Comparison of ENCODE assay signal across 1 cellular context in genomic region chr15:35705030-35705884, GRCh38.
TF ChIP-seq lines count a peak whose summit lies in the region.

No MANE protein-coding gene starts in this region.

TF ChIP-seq in GM23338, 12 proteins besides CTCF, POLR2A, EP300 and RAD21 (continued from another document):
- no peak for TF ChIP-seq ZNF462 (CRISPR knock-in tag; IDR thresholded peaks at IDR 0.05)
- no peak for TF ChIP-seq POLR2AphosphoS5 (IDR thresholded peaks at IDR 0.05; ENCODE audit: low read depth)
- TF ChIP-seq REST (IDR thresholded peaks at IDR 0.05; ENCODE audit: unreplicated experiment), result no peak
- no peak for TF ChIP-seq JUNB (IDR thresholded peaks at IDR 0.05; ENCODE audit: unreplicated experiment)
- TF ChIP-seq ETS1 (IDR thresholded peaks at IDR 0.05), result no peak
- no peak for TF ChIP-seq CREB1 (CRISPR knock-in tag; IDR thresholded peaks at IDR 0.05; ENCODE audit: low read depth)
- TF ChIP-seq EZH2phosphoT487 (IDR thresholded peaks at IDR 0.05; ENCODE audit: unreplicated experiment), result no peak
